Comparison of ENCODE assay signal across 8 cellular contexts in the genomic region with DNA sequence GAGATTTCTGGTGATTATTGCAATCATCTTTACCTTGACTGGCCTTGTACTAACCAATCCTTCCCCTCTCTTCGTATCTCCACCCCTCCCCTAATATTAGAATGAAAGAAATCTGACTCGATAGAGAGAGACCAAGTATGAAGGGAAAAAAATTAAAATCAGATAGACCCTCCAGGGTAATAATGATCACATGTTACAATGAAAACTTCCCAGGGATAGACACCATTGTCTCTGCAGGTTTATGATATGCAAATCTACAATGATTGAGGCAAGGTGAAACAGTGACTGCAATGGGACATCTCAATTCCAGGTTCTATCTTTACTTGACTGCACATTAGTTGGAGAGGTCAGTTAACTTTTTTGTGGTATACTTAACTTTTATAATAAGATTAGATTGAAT. TPM values are rescaled to one million over a fixed set of nuclear protein-coding genes. Genes with fewer than 3 reads are reported as not detected.
DNase-seq lines count a peak whose midpoint lies in the region; ATAC-seq and TF ChIP-seq lines count a peak whose summit lies in the region.
"Had no signal": no experiment of that assay in that cellular context is flagged by ENCODE, and none has a peak within 500 bp of the region (broad histone marks: within the 10 kb centered on the region; RNA-seq: fewer than 3 reads in every experiment).

No MANE protein-coding gene starts in this region.

- H4K8ac ChIP-seq in IMR-90 (ENCODE audit: low read depth in 2 of 2, low read length in 2 of 2) = no peak overlapping the region

- peaks cover 32% of the 10 kb centered on the region for H3K4me1 Mint-ChIP-seq in activated CD4-positive, alpha-beta memory T cell treated with anti-CD3 and anti-CD28 coated beads for 36 hours (ENCODE audit: low read depth)
- H3K4me1 Mint-ChIP-seq in stimulated activated naive CD8-positive, alpha-beta T cell treated with anti-CD3 and anti-CD28 coated beads, Interleukin-15, amount 100 ng/mL, for 72 hours = peaks cover 42% of the 10 kb centered on the region

- no peak for TF ChIP-seq POLR2A in IMR-90 (IDR thresholded peaks at IDR 0.05; ENCODE audit: low read depth, low read length)

- ATAC-seq in IMR-90 (ENCODE audit: low read depth) (no peak), left lung (no peak)
- no peak for ATAC-seq in stimulated activated naive CD8-positive, alpha-beta T cell treated with anti-CD3 and anti-CD28 coated beads, Interleukin-15, amount 100 ng/mL, for 72 hours

- H2BK15ac ChIP-seq in IMR-90 (ENCODE audit: low read depth, low read length) = no peak overlapping the region

- no peaks in the 10 kb centered on the region for H3K9me3 Mint-ChIP-seq in activated CD4-positive, alpha-beta memory T cell treated with anti-CD3 and anti-CD28 coated beads for 36 hours
- no peaks in the 10 kb centered on the region for H3K9me3 Mint-ChIP-seq in stimulated activated naive CD8-positive, alpha-beta T cell treated with anti-CD3 and anti-CD28 coated beads, Interleukin-15, amount 100 ng/mL, for 72 hours

- H3K4me1 ChIP-seq in IMR-90 (ENCODE audit: control insufficient read depth, insufficient read depth, low read length) (peaks cover 14% of the 10 kb centered on the region), left lung (peaks cover 28 to 32% of the 10 kb centered on the region in 2 donors)

- H3K27me3 ChIP-seq in IMR-90 (ENCODE audit: control insufficient read depth, insufficient read depth, low read length) = no peaks in the 10 kb centered on the region
- no peaks in the 10 kb centered on the region for H3K27me3 ChIP-seq in left lung

- dilution Hi-C loops in IMR-90 (cut with HindIII; ENCODE audit: low sequenced_read_pairs, unreplicated experiment) = no loop called here

- peaks cover 35 to 45% of the 10 kb centered on the region in 2 experiments for H3K79me1 ChIP-seq in IMR-90 (ENCODE audit: low read depth in 1 of 2, low read length in 2 of 2)

- H3K4me3 Mint-ChIP-seq in activated CD4-positive, alpha-beta memory T cell treated with anti-CD3 and anti-CD28 coated beads for 36 hours = peak overlapping the region; percentile 86
- peak overlapping the region; percentile 97 to 98 for H3K4me3 Mint-ChIP-seq in stimulated activated naive CD8-positive, alpha-beta T cell treated with anti-CD3 and anti-CD28 coated beads, Interleukin-15, amount 100 ng/mL, for 72 hours

- peaks cover 26% of the 10 kb centered on the region for H4K20me1 ChIP-seq in IMR-90 (ENCODE audit: insufficient read depth, low read length)

- no peak overlapping the region for H2AK5ac ChIP-seq in IMR-90 (ENCODE audit: low read depth, low read length)

- CTCF ChIA-PET in IMR-90 (lab: Yijun Ruan, JAX) = interaction anchor here (1.0 kb wide), 1 partner anchor 143 kb away, joined by 3 read pairs; no protein-coding TSS in a partner anchor
- CTCF ChIA-PET in activated CD4-positive, alpha-beta memory T cell treated with anti-CD3 and anti-CD28 coated beads for 36 hours (lab: Charles Lee) = interaction anchor here (0.7 to 5.2 kb wide), 12 partner anchors 10 to 265 kb away, joined by 3 to 41 read pairs (median 12); no protein-coding TSS in a partner anchor

- no peak overlapping the region for H3K27ac ChIP-seq in IMR-90 (ENCODE audit: insufficient read depth, low read length)
- H3K27ac ChIP-seq in left lung = peak overlapping the region; percentile 99

- H3K14ac ChIP-seq in IMR-90 (replicated peaks; ENCODE audit: low read depth, low read length) = 0 out of 2 replicates have a peak overlapping the region, but pooled peaks have one; percentile 90

- no peak overlapping the region; the same call in 1 of the 2 replicates for H4K91ac ChIP-seq in IMR-90 (ENCODE audit: insufficient read depth, low read depth, low read length)

- H2BK5ac ChIP-seq in IMR-90 (ENCODE audit: low read depth, low read length, poor library complexity, severe bottlenecking) = no peak overlapping the region

- DNase-seq in IMR-90 = no peak
- DNase-seq in activated CD4-positive, alpha-beta memory T cell treated with anti-CD3 and anti-CD28 coated beads for 36 hours = no peak
- no peak for DNase-seq in left lung
- no peak for DNase-seq in stimulated activated naive CD8-positive, alpha-beta T cell treated with anti-CD3 and anti-CD28 coated beads, Interleukin-15, amount 100 ng/mL, for 72 hours
- no peak for DNase-seq in dermis blood vessel endothelial cell
- DNase-seq in RKO (ENCODE audit: low spot score) = no peak
- no peak for DNase-seq in activated CD8-positive, alpha-beta memory T cell treated with anti-CD3 and anti-CD28 coated beads, Interleukin-2, amount 50 U/mL, for 4 hours
- DNase-seq: NCI-H226 had no signal

- H3K18ac ChIP-seq in IMR-90 (ENCODE audit: low read depth, low read length) = no peak overlapping the region

- H3K27me3 Mint-ChIP-seq in activated CD4-positive, alpha-beta memory T cell treated with anti-CD3 and anti-CD28 coated beads for 36 hours = no peaks in the 10 kb centered on the region
- H3K27me3 Mint-ChIP-seq in stimulated activated naive CD8-positive, alpha-beta T cell treated with anti-CD3 and anti-CD28 coated beads, Interleukin-15, amount 100 ng/mL, for 72 hours = no peaks in the 10 kb centered on the region

- peak overlapping the region; percentile 98 for H3K27ac Mint-ChIP-seq in activated CD4-positive, alpha-beta memory T cell treated with anti-CD3 and anti-CD28 coated beads for 36 hours
- no peak overlapping the region for H3K27ac Mint-ChIP-seq in stimulated activated naive CD8-positive, alpha-beta T cell treated with anti-CD3 and anti-CD28 coated beads, Interleukin-15, amount 100 ng/mL, for 72 hours

- H3K4ac ChIP-seq in IMR-90 (ENCODE audit: low read depth, low read length) = no peak overlapping the region

- no TSS peak for BruUV-seq in IMR-90 (replicated peaks; lab: Mats Ljungman, UMichigan)

- H2AK9ac ChIP-seq in IMR-90 (replicated peaks; ENCODE audit: low read depth, low read length, poor library complexity) = no peak overlapping the region

- H3K36me3 Mint-ChIP-seq in activated CD4-positive, alpha-beta memory T cell treated with anti-CD3 and anti-CD28 coated beads for 36 hours = peaks cover 32% of the 10 kb centered on the region

- H3K4me2 ChIP-seq in IMR-90 (ENCODE audit: low read depth, low read length) = no peak overlapping the region

- WGBS in IMR-90 (ENCODE audit: extremely low coverage in 2 of 2, insufficient read length in 1 of 2), 2 experiments = no CpG with 5 or more reads among the region's 2 CpGs

- H3K36me3 ChIP-seq in IMR-90 (ENCODE audit: control insufficient read depth, insufficient read depth, low read length) (peaks cover 23% of the 10 kb centered on the region), left lung (peaks cover 16 to 27% of the 10 kb centered on the region in 2 donors)

- H2BK20ac ChIP-seq in IMR-90 (ENCODE audit: low read depth, low read length) = no peak overlapping the region

- in situ Hi-C loops in IMR-90 (cut with MboI; ENCODE audit: low sequenced_read_pairs) = loop anchor here (5.0 to 25.0 kb wide), 3 partner anchors 111 to 744 kb away; a partner anchor contains a TSS

- no peak for TF ChIP-seq CTCF in IMR-90 (conservative IDR thresholded peaks at IDR 0.05; ENCODE audit: low read depth, low read length)
- no peak for TF ChIP-seq CTCF in left lung (IDR thresholded peaks at IDR 0.05)

- intact Hi-C loops in IMR-90 (cut with micrococcal nuclease) (no loop called here), left lung (cut with DNase I) (loop anchor here in 1 of 2 donors (10.0 kb wide), 1 partner anchor 191 kb away; no protein-coding TSS in a partner anchor)
- intact Hi-C loops in activated CD4-positive, alpha-beta memory T cell treated with anti-CD3 and anti-CD28 coated beads for 36 hours (cut with micrococcal nuclease) = loop anchor here (2.0 to 10.0 kb wide), 2 partner anchors 17 to 871 kb away; a partner anchor contains a TSS

- TF ChIP-seq RAD21 in IMR-90 (IDR thresholded peaks at IDR 0.05; ENCODE audit: low read length) = no peak

- H3K23ac ChIP-seq in IMR-90 (ENCODE audit: low read depth, low read length) = no peak overlapping the region

- H2AFZ ChIP-seq in IMR-90 (replicated peaks; ENCODE audit: low read length, poor library complexity) = no peak overlapping the region

- no peak overlapping the region for H4K5ac ChIP-seq in IMR-90 (ENCODE audit: low read depth, low read length)

- H3K56ac ChIP-seq in IMR-90 (ENCODE audit: extremely low read depth, insufficient read depth, low read length) = no peak overlapping the region

- H3K9me3 ChIP-seq in IMR-90 (ENCODE audit: control insufficient read depth, insufficient read depth, low read length) = no peaks in the 10 kb centered on the region
- no peaks in the 10 kb centered on the region for H3K9me3 ChIP-seq in left lung

- no peak overlapping the region for H3K4me3 ChIP-seq in IMR-90 (ENCODE audit: insufficient read depth, low read depth, low read length)
- peak overlapping the region in 1 of 2 donors; percentile 100 for H3K4me3 ChIP-seq in left lung

- POLR2A ChIA-PET in IMR-90 (lab: Charles Lee; ENCODE audit: unreplicated experiment) = no interaction called here
- POLR2A ChIA-PET in activated CD4-positive, alpha-beta memory T cell treated with anti-CD3 and anti-CD28 coated beads for 36 hours (lab: Charles Lee) = interaction anchor here (1.7 to 10.6 kb wide), 8 partner anchors 9 to 359 kb away, joined by 6 to 181 read pairs (median 78); a partner anchor contains a TSS

- H3K9ac ChIP-seq in IMR-90 (ENCODE audit: low read depth, low read length) = no peak overlapping the region

- H2BK120ac ChIP-seq in IMR-90 (ENCODE audit: low read depth, low read length) = 0 out of 2 replicates have a peak overlapping the region, but pooled peaks have one; percentile 39

- H3K9me1 ChIP-seq in IMR-90 (ENCODE audit: insufficient read depth, low read length) = peaks cover 12% of the 10 kb centered on the region

TF ChIP-seq in IMR-90, 13 proteins besides CTCF, POLR2A, EP300 and RAD21 (continues in another document):
- no peak for TF ChIP-seq CHD1 (IDR thresholded peaks at IDR 0.05; ENCODE audit: low read depth, low read length)
- no peak for TF ChIP-seq BHLHE40 (IDR thresholded peaks at IDR 0.05; ENCODE audit: low read depth, low read length)
- TF ChIP-seq CEBPB (IDR thresholded peaks at IDR 0.05; ENCODE audit: low read depth, low read length) = no peak
- TF ChIP-seq MAZ (IDR thresholded peaks at IDR 0.05; ENCODE audit: borderline replicate concordance, low read depth, low read length) = no peak
- no peak for TF ChIP-seq NFE2L2 (IDR thresholded peaks at IDR 0.05; ENCODE audit: low read depth, low read length)
- no peak for TF ChIP-seq SMC3 (IDR thresholded peaks at IDR 0.05; ENCODE audit: low read depth, low read length)

RNA-seq across cellular contexts. Expression of a gene that starts 1.5 kb away (rescaled TPM):
- total RNA-seq in IMR-90 (2012; rRNA removed) (97.1 and 102 TPM in 2 replicates), left lung (100 to 1,000 TPM; 133 to 348 TPM), dermis blood vessel endothelial cell (138 and 262 TPM in 2 replicates)
- 71.1 and 76.5 TPM in 2 replicates for polyA plus RNA-seq in IMR-90 (2012; rRNA removed)
- 88.2 and 125 TPM in 2 replicates for polyA plus RNA-seq in IMR-90 (2012; cell fraction: cytosol; rRNA removed)
- polyA plus RNA-seq in IMR-90 (2012; cell fraction: nucleus; rRNA removed; ENCODE audit: low replicate concordance) = 272 and 345 TPM in 2 replicates
- total RNA-seq in activated CD4-positive, alpha-beta memory T cell treated with anti-CD3 and anti-CD28 coated beads for 36 hours = 100 to 1,000 TPM; 390 to 393 TPM
